Comparison of ENCODE assay signal across 1 cellular context in genomic region chr2:3558205-3559014, GRCh38.
TF ChIP-seq lines count a peak whose summit lies in the region.

TSS of gene RNASEH1 (minus strand) at chr2:3558333. CDS start at chr2:3558260, 73 bp downstream.

TF ChIP-seq in HEK293, 187 proteins besides CTCF, POLR2A, EP300 and RAD21 (continued from another document):
- no peak for TF ChIP-seq REST (tag by site-specific recombination; IDR thresholded peaks at IDR 0.05)
- TF ChIP-seq ZNF23 (tag by site-specific recombination; IDR thresholded peaks at IDR 0.05; ENCODE audit: borderline replicate concordance): no peak
- no peak for TF ChIP-seq ZNF404 (tag by site-specific recombination; IDR thresholded peaks at IDR 0.05)
- no peak for TF ChIP-seq BCL11A (tag by site-specific recombination; IDR thresholded peaks at IDR 0.05; ENCODE audit: low read depth)
- no peak for TF ChIP-seq ZNF169 (tag by site-specific recombination; IDR thresholded peaks at IDR 0.05)
- no peak for TF ChIP-seq ZNF214 (tag by site-specific recombination; IDR thresholded peaks at IDR 0.05; ENCODE audit: borderline replicate concordance)
- TF ChIP-seq MYNN (tag by site-specific recombination; IDR thresholded peaks at IDR 0.05; ENCODE audit: borderline replicate concordance): no peak
- no peak for TF ChIP-seq OSR2 (tag by site-specific recombination; IDR thresholded peaks at IDR 0.05)
- no peak for TF ChIP-seq BCL6B (tag by site-specific recombination; IDR thresholded peaks at IDR 0.05)
- TF ChIP-seq ZNF837 (tag by site-specific recombination; IDR thresholded peaks at IDR 0.05): no peak
- peak; percentile 98 for TF ChIP-seq SP3 (tag by site-specific recombination; IDR thresholded peaks at IDR 0.05)
- no peak for TF ChIP-seq MEIS1 (CRISPR knock-in tag; IDR thresholded peaks at IDR 0.05; ENCODE audit: borderline replicate concordance)
- no peak for TF ChIP-seq MZF1 (tag by site-specific recombination; IDR thresholded peaks at IDR 0.05; ENCODE audit: borderline replicate concordance)
- TF ChIP-seq ZNF114 (tag by site-specific recombination; IDR thresholded peaks at IDR 0.05): no peak
- no peak for TF ChIP-seq ZNF146 (tag by site-specific recombination; IDR thresholded peaks at IDR 0.05)
- no peak for TF ChIP-seq AEBP2 (tag by site-specific recombination; IDR thresholded peaks at IDR 0.05; ENCODE audit: borderline replicate concordance)
- TF ChIP-seq ZNF112 (tag by site-specific recombination; IDR thresholded peaks at IDR 0.05): no peak
- TF ChIP-seq, protein P1, sequence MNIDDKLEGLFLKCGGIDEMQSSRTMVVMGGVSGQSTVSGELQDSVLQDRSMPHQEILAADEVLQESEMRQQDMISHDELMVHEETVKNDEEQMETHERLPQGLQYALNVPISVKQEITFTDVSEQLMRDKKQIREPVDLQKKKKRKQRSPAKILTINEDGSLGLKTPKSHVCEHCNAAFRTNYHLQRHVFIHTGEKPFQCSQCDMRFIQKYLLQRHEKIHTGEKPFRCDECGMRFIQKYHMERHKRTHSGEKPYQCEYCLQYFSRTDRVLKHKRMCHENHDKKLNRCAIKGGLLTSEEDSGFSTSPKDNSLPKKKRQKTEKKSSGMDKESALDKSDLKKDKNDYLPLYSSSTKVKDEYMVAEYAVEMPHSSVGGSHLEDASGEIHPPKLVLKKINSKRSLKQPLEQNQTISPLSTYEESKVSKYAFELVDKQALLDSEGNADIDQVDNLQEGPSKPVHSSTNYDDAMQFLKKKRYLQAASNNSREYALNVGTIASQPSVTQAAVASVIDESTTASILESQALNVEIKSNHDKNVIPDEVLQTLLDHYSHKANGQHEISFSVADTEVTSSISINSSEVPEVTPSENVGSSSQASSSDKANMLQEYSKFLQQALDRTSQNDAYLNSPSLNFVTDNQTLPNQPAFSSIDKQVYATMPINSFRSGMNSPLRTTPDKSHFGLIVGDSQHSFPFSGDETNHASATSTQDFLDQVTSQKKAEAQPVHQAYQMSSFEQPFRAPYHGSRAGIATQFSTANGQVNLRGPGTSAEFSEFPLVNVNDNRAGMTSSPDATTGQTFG (tag by site-specific recombination; IDR thresholded peaks at IDR 0.05; ENCODE audit: borderline replicate concordance): no peak
- no peak for TF ChIP-seq SALL2 (tag by site-specific recombination; IDR thresholded peaks at IDR 0.05; ENCODE audit: borderline replicate concordance)
TF ChIP-seq in HEK293: peak in this region for 33.
